Comparison of ENCODE assay signal across 28 cellular contexts in the genomic region with DNA sequence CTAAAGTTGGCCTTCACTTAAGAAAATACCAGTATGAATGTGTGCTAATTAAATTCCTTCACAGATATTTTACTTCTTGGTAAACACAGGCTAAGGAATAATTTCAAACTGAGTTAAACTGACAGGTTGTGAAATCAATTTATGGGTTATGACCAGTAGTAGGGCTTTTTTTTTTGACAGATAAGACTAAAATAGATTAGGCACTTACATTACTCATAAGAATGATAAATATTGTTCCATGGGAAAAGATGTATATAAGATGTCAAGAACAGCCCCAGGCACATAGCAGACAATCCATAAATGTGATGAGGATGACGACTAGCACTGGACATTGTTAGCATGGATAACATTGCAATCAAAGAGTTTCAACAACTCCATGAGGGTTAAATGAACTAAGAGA. TPM values are rescaled to one million over a fixed set of nuclear protein-coding genes. Genes with fewer than 3 reads are reported as not detected.
A peak's percentile ranks its signal among the peaks of the same experiment; 100 is the strongest.
DNase-seq lines count a peak whose midpoint lies in the region; ATAC-seq and TF ChIP-seq lines count a peak whose summit lies in the region.
"Had no signal": no experiment of that assay in that cellular context is flagged by ENCODE, and none has a peak within 500 bp of the region (broad histone marks: within the 10 kb centered on the region; RNA-seq: fewer than 3 reads in every experiment).

No MANE protein-coding gene starts in this region.

- 69% methylated on average over 1 of the region's 1 CpG for WGBS in SK-N-SH (ENCODE audit: low lambda C conversion rate)
- no CpG with 5 or more reads among the region's 1 CpG for WGBS in trophoblast cell (ENCODE audit: extremely low coverage, insufficient coverage, insufficient read length)

- peaks cover 39% of the 10 kb centered on the region for H3F3A ChIP-seq in SK-N-SH (replicated peaks; ENCODE audit: insufficient read depth)

- H3K36me3 ChIP-seq in SK-N-SH (replicated peaks in 1 of 2; ENCODE audit: control insufficient read depth in 1 of 2, insufficient read depth in 2 of 2, low read length in 1 of 2) (peaks cover 68 to 94% of the 10 kb centered on the region in 2 experiments), trophoblast cell (ENCODE audit: control insufficient read depth in 1 of 2, insufficient read depth in 2 of 2, low read length in 2 of 2) (no peaks in the 10 kb centered on the region)
- H3K36me3 ChIP-seq: BLaER1, cardiac muscle cell, thyroid gland had no signal

- H3K9ac ChIP-seq in SK-N-SH, result no peak overlapping the region; the same call in 1 of the 2 replicates
- no peak overlapping the region for H3K9ac ChIP-seq in trophoblast cell (ENCODE audit: low read length)
- H3K9ac ChIP-seq: BLaER1 had no signal

- no peak overlapping the region for H2BK12ac ChIP-seq in trophoblast cell (ENCODE audit: low read length)

- CTCF ChIA-PET in SK-N-SH (lab: Yijun Ruan, JAX), result interaction anchor here (2.0 to 3.8 kb wide), 2 partner anchors 10 to 117 kb away, joined by 9 to 30 read pairs; no protein-coding TSS in a partner anchor

- H4K20me1 ChIP-seq in SK-N-SH (ENCODE audit: insufficient read depth), result no peaks in the 10 kb centered on the region
- H4K20me1 ChIP-seq: BLaER1 had no signal

- H4K91ac ChIP-seq in trophoblast cell (ENCODE audit: low read depth, low read length), result no peak overlapping the region

- H2AFZ ChIP-seq in SK-N-SH (ENCODE audit: low read depth) (no peak overlapping the region), trophoblast cell (ENCODE audit: insufficient read depth, low read length, poor library complexity) (no peak overlapping the region)

- H3K27me3 ChIP-seq in SK-N-SH (ENCODE audit: insufficient read depth), result no peaks in the 10 kb centered on the region
- H3K27me3 ChIP-seq in trophoblast cell (ENCODE audit: insufficient read depth, low read length), result no peaks in the 10 kb centered on the region
- H3K27me3 ChIP-seq: BLaER1, cardiac muscle cell, MG63, thyroid gland had no signal

- H3K27ac ChIP-seq in SK-N-SH (ENCODE audit: low read depth in 2 of 2, low read length in 1 of 2) (peak overlapping the region; percentile 58 to 69; a peak in 3 of 4 replicates), trophoblast cell (ENCODE audit: low read depth, low read length) (no peak overlapping the region)
- H3K27ac ChIP-seq: A549, BLaER1, cardiac muscle cell, SK-N-MC, thyroid gland had no signal

- H3K4me3 ChIP-seq in SK-N-SH (ENCODE audit: low read depth in 2 of 2, low read length in 1 of 2) (no peak overlapping the region), epithelial cell of esophagus (ENCODE audit: low read length) (no peak overlapping the region), trophoblast cell (ENCODE audit: low read depth, low read length) (no peak overlapping the region)
- H3K4me3 ChIP-seq: A549, BLaER1, cardiac muscle cell, K562, MG63, SK-N-MC, thyroid gland had no signal

- TF ChIP-seq CTCF in SK-N-SH (IDR thresholded peaks at IDR 0.05) (no peak), epithelial cell of esophagus (IDR thresholded peaks at IDR 0.05; ENCODE audit: insufficient read depth, low read depth, low read length, missing control alignments) (no peak)

- peaks cover 26 to 29% of the 10 kb centered on the region in 2 donors for H3K27me3 Mint-ChIP-seq in natural killer cell treated with Interleukin-12 subunit alpha and Interleukin-12 subunit beta and Interleukin-15 and Interleukin-18, amount 100 ng/mL, for 72 hours
- H3K27me3 Mint-ChIP-seq: activated naive CD8-positive, alpha-beta T cell treated with anti-CD3 and anti-CD28 coated beads, Interleukin-2, amount 10 ng/mL, durations not matched to agents 7 days and 5 days had no signal

- H3K9me3 ChIP-seq in SK-N-SH (no peaks in the 10 kb centered on the region), trophoblast cell (ENCODE audit: insufficient read depth, low read depth, low read length) (peaks cover 4% of the 10 kb centered on the region)
- H3K9me3 ChIP-seq: A549, MG63, thyroid gland had no signal

- no peak for TF ChIP-seq RAD21 in SK-N-SH (IDR thresholded peaks at IDR 0.05; ENCODE audit: low read length)

- H3K4me1 ChIP-seq in SK-N-SH (ENCODE audit: control insufficient read depth in 1 of 2, insufficient read depth in 2 of 2, low read depth in 1 of 2, low read length in 1 of 2), result peaks cover 0 to 43% of the 10 kb centered on the region in 2 experiments; a peak in 2 of 4 replicates
- H3K4me1 ChIP-seq in trophoblast cell (ENCODE audit: control insufficient read depth in 1 of 2, insufficient read depth in 2 of 2, low read length in 2 of 2), result peaks cover 0 to 4% of the 10 kb centered on the region in 2 experiments

- H3K9me3 Mint-ChIP-seq in natural killer cell treated with Interleukin-12 subunit alpha and Interleukin-12 subunit beta and Interleukin-15 and Interleukin-18, amount 100 ng/mL, for 72 hours, result no peaks in the 10 kb centered on the region
- H3K9me3 Mint-ChIP-seq: activated naive CD8-positive, alpha-beta T cell treated with anti-CD3 and anti-CD28 coated beads, Interleukin-2, amount 10 ng/mL, durations not matched to agents 7 days and 5 days; memory B cell had no signal

- TF ChIP-seq EP300 in SK-N-SH (IDR thresholded peaks at IDR 0.05; ENCODE audit: borderline replicate concordance in 1 of 2, low read depth in 1 of 2, low read length in 1 of 2), result no peak

- H3K79me2 ChIP-seq in SK-N-SH (ENCODE audit: insufficient read depth) (peaks cover 94% of the 10 kb centered on the region), trophoblast cell (ENCODE audit: control insufficient read depth, insufficient read depth, low read length, poor library complexity) (no peaks in the 10 kb centered on the region)

- H3K4me2 ChIP-seq in SK-N-SH, result no peak overlapping the region
- no peak overlapping the region for H3K4me2 ChIP-seq in trophoblast cell (ENCODE audit: low read length)
- H3K4me2 ChIP-seq: A549, BLaER1 had no signal

- H3K4me3 Mint-ChIP-seq in natural killer cell treated with Interleukin-12 subunit alpha and Interleukin-12 subunit beta and Interleukin-15 and Interleukin-18, amount 100 ng/mL, for 72 hours, result no peak overlapping the region
- H3K4me3 Mint-ChIP-seq: activated naive CD8-positive, alpha-beta T cell treated with anti-CD3 and anti-CD28 coated beads, Interleukin-2, amount 10 ng/mL, durations not matched to agents 7 days and 5 days; memory B cell; WTC11 had no signal

- no peak overlapping the region for H4K12ac ChIP-seq in trophoblast cell (ENCODE audit: low read depth, low read length)

- H2AK5ac ChIP-seq in trophoblast cell (ENCODE audit: low read length), result no peak overlapping the region

- no peaks in the 10 kb centered on the region for H3K4me1 Mint-ChIP-seq in natural killer cell treated with Interleukin-12 subunit alpha and Interleukin-12 subunit beta and Interleukin-15 and Interleukin-18, amount 100 ng/mL, for 72 hours (ENCODE audit: low read depth in 2 of 2)
- H3K4me1 Mint-ChIP-seq: memory B cell had no signal

- DNase-seq in ELR (ENCODE audit: low read depth) (peak; percentile 78), SK-N-SH (no peak), epithelial cell of esophagus (ENCODE audit: low read depth) (peak; percentile 50), trophoblast cell (peak; percentile 89 to 97), activated gamma-delta T cell treated with Interleukin-2 at 50 U/mL for 16 hours (no peak), ecto neural progenitor cell (ENCODE audit: low spot score) (no peak), SW480 (ENCODE audit: low spot score) (no peak)
- no peak for DNase-seq in natural killer cell treated with Interleukin-12 subunit alpha and Interleukin-12 subunit beta and Interleukin-15 and Interleukin-18, amount 100 ng/mL, for 72 hours (ENCODE audit: low spot score)
- DNase-seq: activated CD8-positive, alpha-beta memory T cell treated with anti-CD3 and anti-CD28 coated beads, Interleukin-2, amount 50 U/mL, for 48 hours; activated naive CD8-positive, alpha-beta T cell treated with anti-CD3 and anti-CD28 coated beads, Interleukin-2, amount 10 ng/mL, durations not matched to agents 7 days and 5 days; erythroblast; glutamatergic neuron; left colon; MG63; NCI-H1417 treated with DMSO at 0.1 percent for 48 hours; NCI-H2107; NCI-H510A; nucleus accumbens; stimulated activated CD4-positive, alpha-beta T cell treated with anti-CD3 and anti-CD28 coated beads, Interleukin-4, amount 100 ng/mL, for 24 hours; stimulated activated naive CD4-positive, alpha-beta T cell treated with Interleukin-2 at 50 U/mL for 16 hours; thyroid gland had no signal

- H3K79me1 ChIP-seq in trophoblast cell (ENCODE audit: low read length), result no peaks in the 10 kb centered on the region

- H3K18ac ChIP-seq in trophoblast cell (ENCODE audit: low read length), result no peak overlapping the region

- H3K36me3 Mint-ChIP-seq in natural killer cell treated with Interleukin-12 subunit alpha and Interleukin-12 subunit beta and Interleukin-15 and Interleukin-18, amount 100 ng/mL, for 72 hours, result no peaks in the 10 kb centered on the region

- no peak for ATAC-seq in natural killer cell treated with Interleukin-12 subunit alpha and Interleukin-12 subunit beta and Interleukin-15 and Interleukin-18, amount 100 ng/mL, for 72 hours
- ATAC-seq: A549, K562, left colon, WTC11 had no signal

- no peak overlapping the region for H2BK120ac ChIP-seq in trophoblast cell (ENCODE audit: insufficient read depth, low read length, poor library complexity)

- H3K14ac ChIP-seq in trophoblast cell (ENCODE audit: low read length), result no peak overlapping the region

- POLR2A ChIA-PET in SK-N-SH (lab: Yijun Ruan, JAX), result no interaction called here

- H3K4ac ChIP-seq in trophoblast cell (ENCODE audit: low read depth, low read length), result no peak overlapping the region

- no peak overlapping the region for H3K27ac Mint-ChIP-seq in natural killer cell treated with Interleukin-12 subunit alpha and Interleukin-12 subunit beta and Interleukin-15 and Interleukin-18, amount 100 ng/mL, for 72 hours
- H3K27ac Mint-ChIP-seq: activated naive CD8-positive, alpha-beta T cell treated with anti-CD3 and anti-CD28 coated beads, Interleukin-2, amount 10 ng/mL, durations not matched to agents 7 days and 5 days; memory B cell; WTC11 had no signal

- H3K23ac ChIP-seq in trophoblast cell (ENCODE audit: low read length), result no peak overlapping the region

- H3K9me2 ChIP-seq in SK-N-SH, result no peaks in the 10 kb centered on the region

- H4K8ac ChIP-seq in trophoblast cell (ENCODE audit: low read depth, low read length), result no peak overlapping the region

- no peak overlapping the region for H2BK5ac ChIP-seq in trophoblast cell (ENCODE audit: low read depth, low read length, poor library complexity)

TF ChIP-seq in SK-N-SH, 30 proteins besides CTCF, POLR2A, EP300 and RAD21 (continues in another document):
- no peak for TF ChIP-seq YY1 (IDR thresholded peaks at IDR 0.05; ENCODE audit: low read depth)
- 0 out of 2 replicates have a peak, but pooled peaks have one; percentile 3 for TF ChIP-seq JUND (IDR thresholded peaks at IDR 0.05)
- TF ChIP-seq TCF12 (IDR thresholded peaks at IDR 0.05), result peak; percentile 21; the same call in 1 of the 2 replicates
- TF ChIP-seq NRF1 (IDR thresholded peaks at IDR 0.05; ENCODE audit: low read depth, low read length), result no peak
- no peak for TF ChIP-seq CHD2 (IDR thresholded peaks at IDR 0.05; ENCODE audit: low read length, partially characterized antibody)

RNA-seq across cellular contexts. Expression of gene NT5E, which starts 22.9 kb away (rescaled TPM):
- polyA plus RNA-seq in SK-N-SH (2012; rRNA removed), result 443 and 528 TPM in 2 replicates
- polyA plus RNA-seq in SK-N-SH (2012; cell fraction: cytosol; rRNA removed), result 569 and 615 TPM in 2 replicates
- 256 and 330 TPM in 2 replicates for polyA plus RNA-seq in SK-N-SH (2012; cell fraction: nucleus; rRNA removed)
- polyA plus RNA-seq in trophoblast cell (2013), result 0.22 and 0.33 TPM in 2 replicates
- under 1 TPM in 1 of 2 donors, not detected in 1; 0.56 TPM for total RNA-seq in natural killer cell treated with Interleukin-12 subunit alpha and Interleukin-12 subunit beta and Interleukin-15 and Interleukin-18, amount 100 ng/mL, for 72 hours

Comparison
In these comparisons a context has a peak if more than half of its experiments do, and no peak if none do; other contexts are left out.
1. DNase-seq: peak in ELR (single experiment), epithelial cell of esophagus (single experiment) and trophoblast cell (2 of 2); none in SK-N-SH (single experiment), activated gamma-delta T cell treated with Interleukin-2 at 50 U/mL for 16 hours (single experiment), ecto neural progenitor cell (single experiment), SW480 (single experiment) and natural killer cell treated with Interleukin-12 subunit alpha and Interleukin-12 subunit beta and Interleukin-15 and Interleukin-18, amount 100 ng/mL, for 72 hours (single experiment).